ENCODE assay signal across 8 cellular contexts in genomic region chr2:234496835-234497591, GRCh38. TPM values are rescaled to one million over a fixed set of nuclear protein-coding genes. Genes with fewer than 3 reads are reported as not detected.
DNase-seq lines count a peak whose midpoint lies in the region; ATAC-seq and TF ChIP-seq lines count a peak whose summit lies in the region.

ARL4C (minus strand) TSS chr2:234497081; CDS start chr2:234496586, 495 bp downstream.

- peak within 1 kb of the TSS; percentile 86 for H3K9ac ChIP-seq in HUES6 (ENCODE audit: low read length)
- H3K9ac ChIP-seq in SU-DHL-6 (ENCODE audit: low read length), result peak within 1 kb of the TSS; percentile 23; the same call in 1 of the 2 replicates

- peak within 1 kb of the TSS; percentile 51 for H3K4me2 ChIP-seq in SU-DHL-6 (ENCODE audit: low read depth, low read length, poor library complexity, severe bottlenecking)

- H3K79me2 ChIP-seq in SU-DHL-6 (ENCODE audit: insufficient read depth, low read length), result no peaks in the 10 kb centered on the region

- H3F3A ChIP-seq in SU-DHL-6 (ENCODE audit: insufficient read depth), result no peaks in the 10 kb centered on the region

- H3K36me3 ChIP-seq in HUES6 (ENCODE audit: control insufficient read depth, insufficient read depth, low read length) (no peaks in the 10 kb centered on the region), SU-DHL-6 (ENCODE audit: low read length) (no peaks in the 10 kb centered on the region), heart left ventricle (no peaks in the 10 kb centered on the region)

- DNase-seq in Caki2 (ENCODE audit: low read depth) (peak; percentile 70), amniotic epithelial cell (ENCODE audit: low read depth) (peak; percentile 52), heart left ventricle (peak; percentile 64 to 88 (median 78)), posterior cingulate gyrus (peak; percentile 39 to 95 (median 67)), GF-D8 (lab: John Stamatoyannopoulos, UW) (no peak)

- H3K9me2 ChIP-seq in SU-DHL-6 (replicated peaks; ENCODE audit: insufficient read depth, low read length), result no peaks in the 10 kb centered on the region

- H3K4me3 ChIP-seq in HUES6 (ENCODE audit: low read depth, low read length), result peak within 1 kb of the TSS; percentile 92
- H3K4me3 ChIP-seq in SU-DHL-6 (ENCODE audit: insufficient read depth, low read length, poor library complexity, severe bottlenecking), result peak within 1 kb of the TSS; percentile 48
- H3K4me3 ChIP-seq in heart left ventricle, result peak within 1 kb of the TSS; percentile 25 to 89 (median 62)

- H3K27me3 ChIP-seq in HUES6 (ENCODE audit: control insufficient read depth, insufficient read depth, low read length) (peaks cover 32% of the 10 kb centered on the region), SU-DHL-6 (ENCODE audit: low read length) (no peaks in the 10 kb centered on the region), heart left ventricle (peaks cover 0 to 11% (median 4%) of the 10 kb centered on the region in 9 donors)

- in situ Hi-C loops in Caki2 (cut with HindIII; ENCODE audit: low pct_unique_long_range_greater_than_20kb, low sequenced_read_pairs), result no loop called here

- peaks cover 9% of the 10 kb centered on the region for H3K4me1 ChIP-seq in HUES6 (ENCODE audit: control insufficient read depth, insufficient read depth, low read length)
- H3K4me1 ChIP-seq in heart left ventricle, result peaks cover 7 to 29% (median 18%) of the 10 kb centered on the region in 12 donors

- no peak for TF ChIP-seq POLR2A in heart left ventricle (IDR thresholded peaks at IDR 0.05)

- intact Hi-C loops in heart left ventricle (cut with DNase I) (loop anchor here in 5 of 10 donors (2.0 to 10.0 kb wide), 6 partner anchors 50 to 210 kb away; no protein-coding TSS in a partner anchor), posterior cingulate gyrus (cut with DNase I) (no loop called here)

- ATAC-seq in GM21381 (IDR thresholded peaks at IDR 0.05; ENCODE audit: unreplicated experiment) (peak; percentile 53), heart left ventricle (peak; percentile 16 to 88 (median 84))

- TF ChIP-seq CTCF in SU-DHL-6 (IDR thresholded peaks at IDR 0.05; ENCODE audit: insufficient read depth, low read length, poor library complexity, severe bottlenecking) (no peak), heart left ventricle (IDR thresholded peaks at IDR 0.05) (peak in 1 of 12 donors; percentile 19)

- H4K20me1 ChIP-seq in SU-DHL-6 (ENCODE audit: low read depth, low read length), result no peaks in the 10 kb centered on the region

- 0 to 1% (median 1%) methylated on average over 14 to 100 of the region's 100 CpGs for WGBS in heart left ventricle, 4 donors

- H3K27ac ChIP-seq in HUES6 (ENCODE audit: low read depth, low read length) (peak within 1 kb of the TSS; percentile 79), SU-DHL-6 (ENCODE audit: low read depth, low read length) (no peak within 1 kb of the TSS), heart left ventricle (peak within 1 kb of the TSS; percentile 56 to 88 (median 80))

- no peak within 1 kb of the TSS for H2AFZ ChIP-seq in SU-DHL-6 (ENCODE audit: low read depth, low read length, severe bottlenecking)

- H3K9me3 ChIP-seq in HUES6 (ENCODE audit: control insufficient read depth, insufficient read depth, low read depth, low read length) (no peaks in the 10 kb centered on the region), SU-DHL-6 (ENCODE audit: insufficient read depth, low read length) (no peaks in the 10 kb centered on the region), heart left ventricle (no peaks in the 10 kb centered on the region)

RNA-seq across cellular contexts. Expression of gene ARL4C, which starts in this region (rescaled TPM):
- 43.2 and 54.8 TPM in 2 replicates for total RNA-seq in Caki2 (2014; rRNA removed; shearing (Covaris generic); ENCODE audit: low replicate concordance)
- 10 to 100 TPM in 2 of 9 donors, 1 to 10 TPM in 7; 1.1 to 16.3 (median 2.5) TPM for total RNA-seq in heart left ventricle
- polyA plus RNA-seq in heart left ventricle, result 1 to 10 TPM in 1 of 2 donors, under 1 TPM in 1; 0.80 to 1.2 TPM
